8 cellular contexts compared by ENCODE assay signal in the genomic region with DNA sequence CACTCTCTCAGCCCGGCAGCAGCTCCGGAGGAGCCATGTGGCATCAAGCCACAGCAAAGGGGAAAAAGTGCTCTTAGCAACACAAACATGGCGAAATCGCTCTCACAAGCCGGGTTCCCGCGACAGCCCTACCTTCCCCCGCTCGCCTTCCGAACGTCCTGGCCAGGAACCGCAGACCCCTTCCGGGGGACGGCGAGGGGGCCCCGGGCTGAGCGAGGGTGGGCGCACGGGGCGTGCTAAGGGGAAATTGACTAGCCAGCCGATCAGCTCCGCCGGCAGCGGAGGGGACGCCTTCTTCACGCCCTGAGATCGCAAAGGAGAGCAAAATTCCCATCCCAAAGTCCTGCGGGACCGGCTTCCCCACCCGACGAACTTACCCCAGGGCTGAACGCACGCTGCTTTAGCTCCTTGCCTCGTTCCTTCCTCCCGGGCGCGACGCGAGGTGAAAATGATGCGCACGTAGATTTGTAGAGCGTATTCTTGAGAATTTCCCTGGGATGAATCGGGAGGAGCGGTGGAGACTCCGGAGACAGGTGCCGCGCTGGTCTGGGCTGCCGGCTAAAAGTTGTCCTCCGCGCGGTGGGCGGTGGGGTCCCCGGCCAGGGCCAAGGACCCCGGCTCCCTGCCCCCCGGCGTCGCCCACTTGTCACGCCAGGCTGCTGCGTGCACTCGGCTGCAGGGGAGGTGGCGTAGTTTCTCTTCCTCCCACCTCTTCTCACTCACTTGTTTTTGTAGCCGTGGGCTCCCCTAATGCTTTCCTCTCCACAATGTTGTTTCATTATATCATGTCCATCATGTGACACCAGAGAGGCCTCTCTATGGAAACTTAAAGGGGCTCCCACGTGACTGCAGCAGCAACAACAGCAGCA.
DNase-seq lines count a peak whose midpoint lies in the region; ATAC-seq and TF ChIP-seq lines count a peak whose summit lies in the region.

No MANE protein-coding gene starts in this region.

- peak in 1 of 2 donors; percentile 61 for TF ChIP-seq POLR2A in lower leg skin (IDR thresholded peaks at IDR 0.05)

- ATAC-seq in GM18909 (IDR thresholded peaks at IDR 0.05; ENCODE audit: poor library complexity, unreplicated experiment) (peak; percentile 50), HG03135 (IDR thresholded peaks at IDR 0.05; ENCODE audit: unreplicated experiment) (peak; percentile 48)

- DNase-seq in Ammon's horn (ENCODE audit: low spot score): peak; percentile 93
- DNase-seq in NCI-H524 treated with DMSO at 0.1 percent for 48 hours (lab: John Stamatoyannopoulos, UW): peak; percentile 22
- peak; percentile 54 to 69 for DNase-seq in activated CD4-positive, alpha-beta T cell treated with anti-CD3 and anti-CD28 coated beads, Interleukin-2, amount 50 U/mL, for 24 hours (ENCODE audit: low read depth in 1 of 2, low spot score in 1 of 2)
- peak; percentile 93 to 94 for DNase-seq in dermis microvascular lymphatic vessel endothelial cell (ENCODE audit: low read depth in 2 of 2)
- DNase-seq in lower leg skin (ENCODE audit: low spot score in 2 of 2): peak; percentile 88 to 95
- peak; percentile 37 to 61 for DNase-seq in stimulated activated CD4-positive, alpha-beta T cell treated with anti-CD3 and anti-CD28 coated beads, Interleukin-4, amount 100 ng/mL, for 48 hours (ENCODE audit: low read depth in 2 of 2)

- no peak for TF ChIP-seq CTCF in lower leg skin (IDR thresholded peaks at IDR 0.05)

- 0 to 1% methylated on average over 51 to 63 of the region's 63 CpGs for WGBS in lower leg skin, 2 donors

- peak overlapping the region; percentile 93 for H3K4me3 ChIP-seq in lower leg skin (ENCODE audit: low read depth, poor library complexity, severe bottlenecking)

- intact Hi-C loops in lower leg skin (cut with DNase I; ENCODE audit: low total_unique reads): no loop called here

Comparison
In these comparisons a context has a peak if more than half of its experiments do, and no peak if none do; other contexts are left out.
1. Peak in every context shown above with its lines: DNase-seq, ATAC-seq and H3K4me3 ChIP-seq.
2. DNase-seq: peak in every context shown above with its lines; median percentile 94 in dermis microvascular lymphatic vessel endothelial cell; 93 in Ammon's horn; 92 in lower leg skin; 62 in activated CD4-positive, alpha-beta T cell treated with anti-CD3 and anti-CD28 coated beads, Interleukin-2, amount 50 U/mL, for 24 hours; 49 in stimulated activated CD4-positive, alpha-beta T cell treated with anti-CD3 and anti-CD28 coated beads, Interleukin-4, amount 100 ng/mL, for 48 hours; 22 in NCI-H524 treated with DMSO at 0.1 percent for 48 hours.